In genomic region chr2:129705105-129705504, GRCh38 we compare ENCODE assay signal across 29 cellular contexts.
"Had no signal": no experiment of that assay in that cellular context is flagged by ENCODE, and none has a peak within 500 bp of the region (broad histone marks: within the 10 kb centered on the region; RNA-seq: fewer than 3 reads in every experiment).

No MANE protein-coding gene starts in this region.

- H3K27me3 Mint-ChIP-seq: progenitor cell of endocrine pancreas had no signal

- ATAC-seq: natural killer cell; psoas muscle; right cardiac atrium; right lobe of liver; stimulated activated effector memory CD8-positive, alpha-beta T cell treated with anti-CD3 and anti-CD28 coated beads, Interleukin-12 subunit alpha, Interleukin-12 subunit beta, amount 100 ng/mL, for 72 hours; stimulated activated naive B cell treated with anti-CD40 and anti-IgM and Interleukin-4, amounts not matched to agents 10 μg/mL and 1 μg/mL and 100 μg/mL, for 72 hours had no signal

- H3K4me1 Mint-ChIP-seq: natural killer cell; stimulated activated effector memory CD8-positive, alpha-beta T cell treated with anti-CD3 and anti-CD28 coated beads, Interleukin-12 subunit alpha, Interleukin-12 subunit beta, amount 100 ng/mL, for 72 hours; stimulated activated naive B cell treated with anti-CD40 and anti-IgM and Interleukin-4, amounts not matched to agents 10 μg/mL and 1 μg/mL and 100 μg/mL, for 72 hours had no signal

- DNase-seq: natural killer cell; nucleus accumbens; ovary; posterior cingulate gyrus; psoas muscle; right cardiac atrium; right lobe of liver; sigmoid colon; small intestine; stimulated activated CD4-positive, alpha-beta T cell treated with anti-CD3 and anti-CD28 coated beads, Interleukin-15, amount 100 ng/mL, for 24 hours; stimulated activated CD4-positive, alpha-beta T cell treated with anti-CD3 and anti-CD28 coated beads, Interleukin-2, amount 100 ng/mL, for 24 hours; stimulated activated CD4-positive, alpha-beta T cell treated with anti-CD3 and anti-CD28 coated beads, Interleukin-2, amount 100 ng/mL, for 48 hours; stimulated activated CD4-positive, alpha-beta T cell treated with anti-CD3 and anti-CD28 coated beads, Interleukin-4, amount 100 ng/mL, for 24 hours; stimulated activated naive B cell treated with anti-CD40 and anti-IgM and Interleukin-4, amounts not matched to agents 10 μg/mL and 1 μg/mL and 100 μg/mL, for 72 hours; stimulated activated naive CD4-positive, alpha-beta T cell treated with Interleukin-2 at 50 U/mL for 16 hours; stomach; thyroid gland; trophoblast cell; upper lobe of left lung had no signal

- H3K36me3 Mint-ChIP-seq: natural killer cell; neural progenitor cell; stimulated activated effector memory CD8-positive, alpha-beta T cell treated with anti-CD3 and anti-CD28 coated beads, Interleukin-12 subunit alpha, Interleukin-12 subunit beta, amount 100 ng/mL, for 72 hours; stimulated activated naive B cell treated with anti-CD40 and anti-IgM and Interleukin-4, amounts not matched to agents 10 μg/mL and 1 μg/mL and 100 μg/mL, for 72 hours had no signal

- H3K4me3 ChIP-seq: neural progenitor cell, ovary, psoas muscle, right lobe of liver, sigmoid colon, stomach, thoracic aorta, thyroid gland, tibial nerve, upper lobe of left lung, vagina had no signal

- H3K27ac ChIP-seq: neural progenitor cell, neutrophil, ovary, parathyroid adenoma, psoas muscle, right lobe of liver, sigmoid colon, stomach, thoracic aorta, thyroid gland, tibial nerve, upper lobe of left lung, vagina had no signal

- H3K4me3 Mint-ChIP-seq: natural killer cell; nephron; neural progenitor cell; stimulated activated effector memory CD8-positive, alpha-beta T cell treated with anti-CD3 and anti-CD28 coated beads, Interleukin-12 subunit alpha, Interleukin-12 subunit beta, amount 100 ng/mL, for 72 hours; stimulated activated naive B cell treated with anti-CD40 and anti-IgM and Interleukin-4, amounts not matched to agents 10 μg/mL and 1 μg/mL and 100 μg/mL, for 72 hours; stimulated activated naive CD8-positive, alpha-beta T cell treated with anti-CD3 and anti-CD28 coated beads, Interleukin-15, Interleukin-2, amounts not matched to agents 100 ng/mL and 50 ng/mL, for 24 hours had no signal

- H3K27me3 ChIP-seq: neural progenitor cell, neutrophil, ovary, right lobe of liver, sigmoid colon, stomach, thyroid gland, tibial nerve, upper lobe of left lung, vagina had no signal

- H3K9me3 Mint-ChIP-seq: stimulated activated naive CD8-positive, alpha-beta T cell treated with anti-CD3 and anti-CD28 coated beads, Interleukin-15, Interleukin-2, amounts not matched to agents 100 ng/mL and 50 ng/mL, for 24 hours had no signal

- H3K4me1 ChIP-seq: parathyroid adenoma, psoas muscle, right lobe of liver, sigmoid colon, stomach, thyroid gland, tibial nerve, upper lobe of left lung, vagina had no signal

- H3K27ac Mint-ChIP-seq: natural killer cell; nephron; neural progenitor cell; progenitor cell of endocrine pancreas; stimulated activated effector memory CD8-positive, alpha-beta T cell treated with anti-CD3 and anti-CD28 coated beads, Interleukin-12 subunit alpha, Interleukin-12 subunit beta, amount 100 ng/mL, for 72 hours; stimulated activated naive B cell treated with anti-CD40 and anti-IgM and Interleukin-4, amounts not matched to agents 10 μg/mL and 1 μg/mL and 100 μg/mL, for 72 hours; stimulated activated naive CD8-positive, alpha-beta T cell treated with anti-CD3 and anti-CD28 coated beads, Interleukin-15, Interleukin-2, amounts not matched to agents 100 ng/mL and 50 ng/mL, for 24 hours had no signal

- H3K9me3 ChIP-seq: neutrophil, ovary, psoas muscle, right lobe of liver, sigmoid colon, stomach, thoracic aorta, thyroid gland, tibial nerve, upper lobe of left lung, vagina had no signal

- H3K36me3 ChIP-seq: neural progenitor cell, neutrophil, ovary, right lobe of liver, sigmoid colon, stomach, thoracic aorta, thyroid gland, tibial nerve, upper lobe of left lung, vagina had no signal
